ENCODE assay signal across 23 cellular contexts in the genomic region with DNA sequence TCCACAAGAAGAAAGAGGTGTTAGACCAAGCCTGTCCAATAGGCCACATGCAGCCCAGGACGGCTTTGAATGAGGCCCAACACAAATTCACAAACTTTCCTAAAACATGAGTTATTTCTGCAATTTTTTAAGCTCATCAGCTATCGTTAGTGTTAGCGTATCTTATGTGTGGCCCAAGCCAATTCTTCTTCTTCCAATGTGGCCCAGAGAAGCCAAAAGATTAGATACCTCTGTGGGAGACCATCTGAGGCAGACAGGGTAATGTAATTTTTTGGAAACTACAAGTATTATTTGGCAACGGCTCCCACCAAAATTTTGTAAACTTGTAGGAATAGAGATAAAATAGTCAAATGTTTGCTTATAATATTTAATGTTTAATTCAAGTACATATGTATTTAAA.
"Had no signal": no experiment of that assay in that cellular context is flagged by ENCODE, and none has a peak within 500 bp of the region (broad histone marks: within the 10 kb centered on the region; RNA-seq: fewer than 3 reads in every experiment).

No MANE protein-coding gene starts in this region.

- H3K36me3 Mint-ChIP-seq: stimulated activated effector memory CD8-positive, alpha-beta T cell treated with anti-CD3 and anti-CD28 coated beads, Interleukin-12 subunit alpha, Interleukin-12 subunit beta, amount 100 ng/mL, for 72 hours had no signal

- H3K27ac ChIP-seq: hepatocyte, lower lobe of right lung, ovary, right atrium auricular region, skin epidermis, suprapubic skin, thoracic aorta, tibial artery, upper lobe of right lung had no signal

- H3K4me3 ChIP-seq: hepatocyte, lower lobe of right lung, ovary, right atrium auricular region, skin epidermis, suprapubic skin, thoracic aorta, tibial artery, upper lobe of right lung had no signal

- DNase-seq: islet precursor cell; lower lobe of right lung; mammary epithelial cell; mesenchymal stem cell; naive thymus-derived CD8-positive, alpha-beta T cell; ovary; stimulated activated CD4-positive, alpha-beta T cell treated with anti-CD3 and anti-CD28 coated beads, Interleukin-12 subunit alpha, Interleukin-12 subunit beta, amount 100 ng/mL, for 4 hours; stimulated activated CD4-positive, alpha-beta T cell treated with anti-CD3 and anti-CD28 coated beads, Interleukin-15, amount 100 ng/mL, for 24 hours; stimulated activated CD4-positive, alpha-beta T cell treated with anti-CD3 and anti-CD28 coated beads, Interleukin-4, amount 100 ng/mL, for 24 hours; stimulated activated naive CD4-positive, alpha-beta T cell; tibial artery; trophoblast cell; upper lobe of right lung had no signal

- H3K27ac Mint-ChIP-seq: progenitor cell of endocrine pancreas; stimulated activated effector memory CD8-positive, alpha-beta T cell treated with anti-CD3 and anti-CD28 coated beads, Interleukin-12 subunit alpha, Interleukin-12 subunit beta, amount 100 ng/mL, for 72 hours; stimulated activated naive CD8-positive, alpha-beta T cell treated with anti-CD3 and anti-CD28 coated beads, Interleukin-15, Interleukin-2, amounts not matched to agents 100 ng/mL and 50 ng/mL, for 24 hours had no signal

- H3K27me3 ChIP-seq: hepatocyte, ovary, right atrium auricular region, suprapubic skin, tibial artery, upper lobe of right lung had no signal

- H3K4me1 ChIP-seq: upper lobe of right lung had no signal

- H3K4me3 Mint-ChIP-seq: naive thymus-derived CD8-positive, alpha-beta T cell; stimulated activated effector memory CD8-positive, alpha-beta T cell treated with anti-CD3 and anti-CD28 coated beads, Interleukin-12 subunit alpha, Interleukin-12 subunit beta, amount 100 ng/mL, for 72 hours; stimulated activated naive CD8-positive, alpha-beta T cell treated with anti-CD3 and anti-CD28 coated beads, Interleukin-15, Interleukin-2, amounts not matched to agents 100 ng/mL and 50 ng/mL, for 24 hours had no signal

- H3K36me3 ChIP-seq: lower lobe of right lung, ovary, right atrium auricular region, suprapubic skin, thoracic aorta, tibial artery, upper lobe of right lung had no signal

- H3K27me3 Mint-ChIP-seq: naive thymus-derived CD8-positive, alpha-beta T cell; progenitor cell of endocrine pancreas; stimulated activated naive CD8-positive, alpha-beta T cell treated with anti-CD3 and anti-CD28 coated beads, Interleukin-15, Interleukin-2, amounts not matched to agents 100 ng/mL and 50 ng/mL, for 24 hours had no signal

- H3K9me3 Mint-ChIP-seq: stimulated activated effector memory CD8-positive, alpha-beta T cell treated with anti-CD3 and anti-CD28 coated beads, Interleukin-12 subunit alpha, Interleukin-12 subunit beta, amount 100 ng/mL, for 72 hours; stimulated activated naive CD8-positive, alpha-beta T cell treated with anti-CD3 and anti-CD28 coated beads, Interleukin-15, Interleukin-2, amounts not matched to agents 100 ng/mL and 50 ng/mL, for 24 hours had no signal

- FAIRE-seq: urothelium cell line had no signal

- ATAC-seq: lower lobe of right lung; naive thymus-derived CD8-positive, alpha-beta T cell; sciatic nerve; stimulated activated effector memory CD8-positive, alpha-beta T cell treated with anti-CD3 and anti-CD28 coated beads, Interleukin-12 subunit alpha, Interleukin-12 subunit beta, amount 100 ng/mL, for 72 hours; upper lobe of right lung had no signal

- H2AFZ ChIP-seq: hepatocyte had no signal

- H3K9me3 ChIP-seq: lower lobe of right lung, ovary, right atrium auricular region, suprapubic skin, thoracic aorta, tibial artery, upper lobe of right lung had no signal

- H3K4me2 ChIP-seq: hepatocyte had no signal
